19 cellular contexts compared by ENCODE assay signal in the genomic region with DNA sequence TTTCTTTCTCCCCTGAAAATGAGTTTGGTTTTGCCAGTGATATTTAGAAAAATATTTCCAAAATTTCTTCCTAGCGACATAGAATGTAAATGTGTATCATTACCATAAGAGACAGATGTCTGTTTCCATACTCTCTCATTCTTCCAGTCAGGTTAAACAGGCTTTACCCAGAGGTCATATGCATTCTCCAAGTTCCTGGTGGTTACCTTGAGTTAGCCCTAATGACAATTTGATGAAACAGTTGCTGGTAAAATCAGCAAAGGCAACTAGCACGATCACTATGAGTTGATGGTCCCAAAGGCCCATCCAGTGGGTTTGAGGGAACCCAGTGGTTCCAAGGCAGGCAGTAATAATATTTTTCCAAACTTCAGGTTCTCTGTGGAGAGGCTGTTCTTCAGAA.
"Had no signal": no experiment of that assay in that cellular context is flagged by ENCODE, and none has a peak within 500 bp of the region (broad histone marks: within the 10 kb centered on the region; RNA-seq: fewer than 3 reads in every experiment).

No MANE protein-coding gene starts in this region.

- ATAC-seq: foreskin keratinocyte, gastroesophageal sphincter, heart left ventricle, left cardiac atrium, left lung, left ventricle myocardium superior, lower lobe of right lung, mucosa of descending colon had no signal

- H3K36me3 ChIP-seq: esophagus muscularis mucosa, gastroesophageal sphincter, heart left ventricle, left lung, lower lobe of right lung had no signal

- DNase-seq: dermis blood vessel endothelial cell; dorsolateral prefrontal cortex; effector CD4-positive, alpha-beta T cell; effector memory CD4-positive, alpha-beta T cell; foreskin keratinocyte; heart left ventricle; hypothalamus; immature natural killer cell; left cardiac atrium; left lung; left ventricle myocardium superior; lower lobe of right lung; mesenchymal stem cell; mucosa of descending colon; naive B cell had no signal

- H3K79me2 ChIP-seq: hepatocyte had no signal

- H3K27ac ChIP-seq: coronary artery, dorsolateral prefrontal cortex, esophagus muscularis mucosa, foreskin keratinocyte, heart left ventricle, hepatocyte, left lung, lower lobe of right lung had no signal

- H3K9me3 ChIP-seq: esophagus muscularis mucosa, gastroesophageal sphincter, heart left ventricle, left lung, lower lobe of right lung, mucosa of descending colon had no signal

- H2AFZ ChIP-seq: hepatocyte had no signal

- H3K4me2 ChIP-seq: hepatocyte had no signal

- H3K4me3 ChIP-seq: coronary artery, dorsolateral prefrontal cortex, esophagus muscularis mucosa, gastroesophageal sphincter, heart left ventricle, hepatocyte, left lung, lower lobe of right lung, mucosa of descending colon had no signal

- H3K4me1 ChIP-seq: foreskin keratinocyte had no signal

- H3K27me3 ChIP-seq: dorsolateral prefrontal cortex, esophagus muscularis mucosa, foreskin keratinocyte, gastroesophageal sphincter, heart left ventricle, hepatocyte, left lung had no signal
